Comparison of ENCODE assay signal across 18 cellular contexts in genomic region chr9:121772600-121773285, GRCh38.
A peak's percentile ranks its signal among the peaks of the same experiment; 100 is the strongest.
DNase-seq lines count a peak whose midpoint lies in the region; ATAC-seq and TF ChIP-seq lines count a peak whose summit lies in the region.
"Had no signal": no experiment of that assay in that cellular context is flagged by ENCODE, and none has a peak within 500 bp of the region (broad histone marks: within the 10 kb centered on the region; RNA-seq: fewer than 3 reads in every experiment).

No MANE protein-coding gene starts in this region.

- peaks cover 89% of the 10 kb centered on the region for H3K36me3 ChIP-seq in upper lobe of right lung

- no peak overlapping the region for H3K27ac ChIP-seq in upper lobe of right lung
- H3K27ac ChIP-seq: foreskin keratinocyte, GM23248 had no signal

- no peak overlapping the region for H3K4me3 ChIP-seq in upper lobe of right lung
- H3K4me3 ChIP-seq: GM23248 had no signal

- ATAC-seq in upper lobe of right lung: no peak
- ATAC-seq: effector memory CD8-positive, alpha-beta T cell; foreskin keratinocyte; naive thymus-derived CD8-positive, alpha-beta T cell; Panc1 had no signal

- no peak for TF ChIP-seq CTCF in upper lobe of right lung (IDR thresholded peaks at IDR 0.05)

- intact Hi-C loops in head of caudate nucleus (cut with DNase I): no loop called here
- intact Hi-C loops in upper lobe of right lung (cut with DNase I): no loop called here

- peak; percentile 61 for DNase-seq in activated effector memory CD4-positive, alpha-beta T cell treated with anti-CD3 and anti-CD28 coated beads, Interleukin-2, amount 50 U/mL, for 16 hours
- no peak for DNase-seq in activated effector memory CD4-positive, alpha-beta T cell treated with Interleukin-2 at 50 U/mL for 16 hours
- DNase-seq in head of caudate nucleus (peak in 40 of 42 donors; percentile 35 to 90 (median 65)), midbrain (lab: John Stamatoyannopoulos, UW) (peak; percentile 67), upper lobe of right lung (peak; percentile 60), NCI-H1105 (lab: John Stamatoyannopoulos, UW) (no peak), SHP77 treated with DMSO at 0.1 percent for 48 hours (lab: John Stamatoyannopoulos, UW) (no peak)
- no peak for DNase-seq in activated T-cell treated with anti-CD3 and anti-CD28 coated beads, Interleukin-2, amount 50 U/mL, for 1 hour
- DNase-seq: activated CD4-positive, alpha-beta T cell treated with anti-CD3 and anti-CD28 coated beads for 4 hours; activated T-cell treated with anti-CD3 and anti-CD28 coated beads, Interleukin-2, amount 50 U/mL, for 48 hours; COR-L47; effector memory CD8-positive, alpha-beta T cell; foreskin keratinocyte; GM23248; NCI-H1417; NCI-H510A treated with DMSO at 0.1 percent for 48 hours had no signal

- H3K4me1 ChIP-seq in upper lobe of right lung: no peaks in the 10 kb centered on the region

- H3K27me3 ChIP-seq in upper lobe of right lung: no peaks in the 10 kb centered on the region
- H3K27me3 ChIP-seq: foreskin keratinocyte had no signal

- H3K9me3 ChIP-seq in upper lobe of right lung: no peaks in the 10 kb centered on the region

Comparison
In these comparisons a context has a peak if more than half of its experiments do, and no peak if none do; other contexts are left out.
1. DNase-seq: peak in activated effector memory CD4-positive, alpha-beta T cell treated with anti-CD3 and anti-CD28 coated beads, Interleukin-2, amount 50 U/mL, for 16 hours (single experiment), head of caudate nucleus (40 of 42), midbrain (single experiment) and upper lobe of right lung (single experiment); none in activated effector memory CD4-positive, alpha-beta T cell treated with Interleukin-2 at 50 U/mL for 16 hours (single experiment), activated T-cell treated with anti-CD3 and anti-CD28 coated beads, Interleukin-2, amount 50 U/mL, for 1 hour (single experiment), NCI-H1105 (single experiment) and SHP77 treated with DMSO at 0.1 percent for 48 hours (single experiment).